10 cellular contexts compared by ENCODE assay signal in genomic region chr9:112348993-112349333, GRCh38. TPM values are rescaled to one million over a fixed set of nuclear protein-coding genes. Genes with fewer than 3 reads are reported as not detected.
DNase-seq lines count a peak whose midpoint lies in the region; ATAC-seq lines count a peak whose summit lies in the region.
"Had no signal": no experiment of that assay in that cellular context is flagged by ENCODE, and none has a peak within 500 bp of the region (broad histone marks: within the 10 kb centered on the region; RNA-seq: fewer than 3 reads in every experiment).

No MANE protein-coding gene starts in this region.

- H3K36me3 ChIP-seq in skeletal muscle tissue (ENCODE audit: control insufficient read depth in 3 of 3, insufficient read depth in 3 of 3, low read length in 3 of 3) = no peaks in the 10 kb centered on the region
- H3K36me3 ChIP-seq: SJSA1 had no signal

- no peaks in the 10 kb centered on the region for H3K27me3 Mint-ChIP-seq in activated T-helper 17 cell treated with anti-CD3 and anti-CD28 coated beads, Interleukin-2, amount 50 U/mL, for 72 hours

- ATAC-seq in activated T-helper 17 cell treated with anti-CD3 and anti-CD28 coated beads, Interleukin-2, amount 50 U/mL, for 72 hours (replicated peaks) = peak; percentile 24
- peak in 1 of 2 donors; percentile 23 for ATAC-seq in right cardiac atrium
- ATAC-seq in GM19463 (IDR thresholded peaks at IDR 0.05; ENCODE audit: unreplicated experiment) = no peak

- peak overlapping the region; percentile 92 for H3K27ac Mint-ChIP-seq in activated T-helper 17 cell treated with anti-CD3 and anti-CD28 coated beads, Interleukin-2, amount 50 U/mL, for 72 hours

- DNase-seq in DMS 273 (lab: John Stamatoyannopoulos, UW; ENCODE audit: unreplicated experiment) (peak; percentile 13), DMS 273 treated with DMSO at 0.1 percent for 48 hours (lab: John Stamatoyannopoulos, UW) (no peak), right cardiac atrium (no peak), kidney tubule cell (ENCODE audit: low spot score) (no peak), dedifferentiated amniotic fluid mesenchymal stem cell (ENCODE audit: extremely low spot score) (no peak)

- H3K9ac ChIP-seq in skeletal muscle tissue (ENCODE audit: low read depth in 1 of 3, low read length in 3 of 3) = peak overlapping the region in 2 of 3 donors; percentile 46 to 58

- peaks cover 1% of the 10 kb centered on the region for H3K4me1 ChIP-seq in right cardiac atrium (ENCODE audit: control insufficient read depth, insufficient read depth, low read length)
- peaks cover 0 to 7% (median 0%) of the 10 kb centered on the region in 3 donors for H3K4me1 ChIP-seq in skeletal muscle tissue (ENCODE audit: control insufficient read depth in 3 of 3, insufficient read depth in 3 of 3, low read length in 3 of 3)
- H3K4me1 ChIP-seq: SJSA1 had no signal

- H3K4me3 Mint-ChIP-seq in activated T-helper 17 cell treated with anti-CD3 and anti-CD28 coated beads, Interleukin-2, amount 50 U/mL, for 72 hours = peak overlapping the region; percentile 81

- intact Hi-C loops in right cardiac atrium (cut with DNase I) = no loop called here

- H3K9me3 ChIP-seq in right cardiac atrium (ENCODE audit: control insufficient read depth, low read length) (no peaks in the 10 kb centered on the region), skeletal muscle tissue (ENCODE audit: control insufficient read depth in 3 of 3, low read length in 3 of 3) (no peaks in the 10 kb centered on the region)
- H3K9me3 ChIP-seq: SJSA1 had no signal

- H3K9me3 Mint-ChIP-seq in activated T-helper 17 cell treated with anti-CD3 and anti-CD28 coated beads, Interleukin-2, amount 50 U/mL, for 72 hours = no peaks in the 10 kb centered on the region

- H3K27ac ChIP-seq in right cardiac atrium (ENCODE audit: low read length) (no peak overlapping the region), skeletal muscle tissue (ENCODE audit: low read depth, low read length) (no peak overlapping the region)
- H3K27ac ChIP-seq: 22Rv1, SJSA1 had no signal

- peaks cover 8% of the 10 kb centered on the region for H3K36me3 Mint-ChIP-seq in activated T-helper 17 cell treated with anti-CD3 and anti-CD28 coated beads, Interleukin-2, amount 50 U/mL, for 72 hours (ENCODE audit: low read depth)

- H3K4me1 Mint-ChIP-seq in activated T-helper 17 cell treated with anti-CD3 and anti-CD28 coated beads, Interleukin-2, amount 50 U/mL, for 72 hours = peaks cover 12% of the 10 kb centered on the region

- H3K27me3 ChIP-seq in right cardiac atrium (ENCODE audit: control insufficient read depth, insufficient read depth) (no peaks in the 10 kb centered on the region), skeletal muscle tissue (ENCODE audit: control insufficient read depth in 3 of 3, insufficient read depth in 3 of 3, low read length in 3 of 3) (no peaks in the 10 kb centered on the region)
- H3K27me3 ChIP-seq: SJSA1 had no signal

- 55% methylated on average over 4 of the region's 4 CpGs for WGBS in right cardiac atrium

- H3K4me3 ChIP-seq in right cardiac atrium (ENCODE audit: low read length) = peak overlapping the region; percentile 69
- peak overlapping the region; percentile 60 to 87 (median 60) for H3K4me3 ChIP-seq in skeletal muscle tissue (ENCODE audit: low read length in 3 of 3)
- H3K4me3 ChIP-seq: SJSA1 had no signal

RNA-seq across cellular contexts. Expression of gene PTBP3, which starts 15.5 kb away (rescaled TPM):
- 100 to 1,000 TPM in 1 of 2 donors, 10 to 100 TPM in 1; 83.5 to 117 TPM for total RNA-seq in activated T-helper 17 cell treated with anti-CD3 and anti-CD28 coated beads, Interleukin-2, amount 50 U/mL, for 72 hours
- total RNA-seq in right cardiac atrium = 10 to 100 TPM; 15.1 to 19.6 (median 17.3) TPM
- polyA plus RNA-seq in right cardiac atrium = 4.4 TPM
- total RNA-seq in skeletal muscle tissue = 19.3 TPM

RNA-seq across cellular contexts. Expression of gene HSDL2, which starts 30.9 kb away (rescaled TPM):
- total RNA-seq in activated T-helper 17 cell treated with anti-CD3 and anti-CD28 coated beads, Interleukin-2, amount 50 U/mL, for 72 hours = 10 to 100 TPM; 23.4 to 38.1 TPM
- total RNA-seq in right cardiac atrium (100 to 1,000 TPM; 102 to 120 (median 111) TPM), skeletal muscle tissue (40.7 TPM)
- 87.6 TPM for polyA plus RNA-seq in right cardiac atrium
